In the genomic region with DNA sequence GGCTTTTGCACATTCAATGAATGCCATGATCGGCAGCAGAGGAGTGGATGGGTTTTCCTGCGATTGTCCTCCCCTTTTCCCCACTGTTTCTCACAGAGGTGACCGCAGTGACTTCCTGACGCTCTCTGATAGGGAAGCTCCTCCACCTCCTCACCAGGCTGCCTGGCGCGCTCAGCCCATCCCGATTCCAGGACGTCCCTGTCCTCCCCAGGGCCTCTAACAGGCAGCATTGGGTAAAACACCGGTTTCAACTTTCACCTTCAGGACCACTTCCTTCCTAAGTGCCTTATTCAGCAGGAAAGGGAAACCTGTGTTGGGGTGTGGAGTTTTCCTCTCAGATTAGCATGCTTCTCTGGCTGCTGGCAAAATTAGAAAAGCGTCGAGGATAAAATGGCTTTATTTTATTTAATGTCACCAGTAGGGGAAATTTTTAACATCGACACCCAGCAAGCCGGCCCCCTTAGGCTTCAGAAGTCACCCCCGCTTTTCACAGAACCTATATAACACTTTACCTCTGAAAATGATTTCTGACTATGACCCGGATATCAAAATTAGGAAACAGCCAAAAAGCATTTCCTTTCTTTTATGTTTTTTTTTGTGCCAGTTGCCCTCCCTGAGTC, we compare ENCODE assay signal across 8 cellular contexts.
DNase-seq lines count a peak whose midpoint lies in the region; ATAC-seq and TF ChIP-seq lines count a peak whose summit lies in the region.

No MANE protein-coding gene starts in this region.

- H3K9me2 ChIP-seq in MM.1S (replicated peaks; ENCODE audit: insufficient read depth, low read length), result no peaks in the 10 kb centered on the region

- DNase-seq in G401 (ENCODE audit: low spot score) (peak; percentile 34), MM.1S (no peak), left ventricle myocardium superior (peak; percentile 40), SIG-M5 (lab: John Stamatoyannopoulos, UW) (no peak), HK-2 (ENCODE audit: unreplicated experiment) (no peak)
- peak; percentile 57 for DNase-seq in activated CD8-positive, alpha-beta memory T cell treated with anti-CD3 and anti-CD28 coated beads, Interleukin-2, amount 50 U/mL, for 48 hours

- no peak overlapping the region for H3K27ac ChIP-seq in MM.1S (ENCODE audit: low read length)
- no peak overlapping the region for H3K27ac ChIP-seq in rectal smooth muscle tissue (ENCODE audit: low read depth, low read length)

- peaks cover 5% of the 10 kb centered on the region for H3K4me1 ChIP-seq in MM.1S (ENCODE audit: low read length)
- H3K4me1 ChIP-seq in rectal smooth muscle tissue (ENCODE audit: control insufficient read depth, insufficient read depth, low read length), result no peaks in the 10 kb centered on the region

- ATAC-seq in GM21737 (IDR thresholded peaks at IDR 0.05; ENCODE audit: unreplicated experiment) (peak; percentile 22), left ventricle myocardium superior (peak; percentile 75)

- H3K4me3 ChIP-seq in MM.1S (ENCODE audit: low read length), result peak overlapping the region; percentile 24
- peak overlapping the region; percentile 1 for H3K4me3 ChIP-seq in rectal smooth muscle tissue (ENCODE audit: low read length)

- H3K36me3 ChIP-seq in MM.1S (replicated peaks; ENCODE audit: insufficient read depth, low read length), result no peaks in the 10 kb centered on the region
- H3K36me3 ChIP-seq in rectal smooth muscle tissue (ENCODE audit: control insufficient read depth, insufficient read depth, low read length), result no peaks in the 10 kb centered on the region

- no peak for TF ChIP-seq CTCF in MM.1S (IDR thresholded peaks at IDR 0.05; ENCODE audit: low read length)

- no peaks in the 10 kb centered on the region for H3K27me3 ChIP-seq in MM.1S (replicated peaks; ENCODE audit: insufficient read depth, low read length)
- H3K27me3 ChIP-seq in rectal smooth muscle tissue (ENCODE audit: control insufficient read depth, insufficient read depth, low read length), result no peaks in the 10 kb centered on the region

- peak overlapping the region; percentile 37; the same call in 1 of the 2 replicates for H2AFZ ChIP-seq in MM.1S (ENCODE audit: low read length)

- in situ Hi-C loops in G401 (cut with HindIII; ENCODE audit: low sequenced_read_pairs), result no loop called here

- intact Hi-C loops in left ventricle myocardium superior (cut with micrococcal nuclease), result no loop called here

- peak overlapping the region; percentile 38 for H3K4me2 ChIP-seq in MM.1S (ENCODE audit: low read depth, low read length)

- H3K9me3 ChIP-seq in MM.1S (replicated peaks; ENCODE audit: insufficient read depth, low read length), result no peaks in the 10 kb centered on the region

- H3K79me2 ChIP-seq in MM.1S (ENCODE audit: low read length), result no peaks in the 10 kb centered on the region

- H3K9ac ChIP-seq in MM.1S (ENCODE audit: low read length), result peak overlapping the region; percentile 11; the same call in 1 of the 2 replicates
- H3K9ac ChIP-seq in rectal smooth muscle tissue (ENCODE audit: low read length), result no peak overlapping the region

- no peaks in the 10 kb centered on the region for H3F3A ChIP-seq in MM.1S (ENCODE audit: insufficient read depth, low read length)

- H4K20me1 ChIP-seq in MM.1S (ENCODE audit: insufficient read depth, low read length), result no peaks in the 10 kb centered on the region

Comparison
In these comparisons a context has a peak if more than half of its experiments do, and no peak if none do; other contexts are left out.
1. DNase-seq: peak in G401 (single experiment), activated CD8-positive, alpha-beta memory T cell treated with anti-CD3 and anti-CD28 coated beads, Interleukin-2, amount 50 U/mL, for 48 hours (single experiment) and left ventricle myocardium superior (single experiment); none in MM.1S (single experiment), SIG-M5 (single experiment) and HK-2 (single experiment).